Comparison of ENCODE assay signal across 9 cellular contexts in genomic region chr9:93612796-93613154, GRCh38. TPM values are rescaled to one million over a fixed set of nuclear protein-coding genes. Genes with fewer than 3 reads are reported as not detected.
A peak's percentile ranks its signal among the peaks of the same experiment; 100 is the strongest.
DNase-seq lines count a peak whose midpoint lies in the region; ATAC-seq and TF ChIP-seq lines count a peak whose summit lies in the region.
"Had no signal": no experiment of that assay in that cellular context is flagged by ENCODE, and none has a peak within 500 bp of the region (broad histone marks: within the 10 kb centered on the region; RNA-seq: fewer than 3 reads in every experiment).

No MANE protein-coding gene starts in this region.

- peak overlapping the region; percentile 47 for H3K27ac Mint-ChIP-seq in activated CD4-positive, alpha-beta T cell treated with anti-CD3 and anti-CD28 coated beads for 36 hours
- H3K27ac Mint-ChIP-seq in activated CD4-positive, alpha-beta T cell treated with anti-CD3 and anti-CD28 coated beads, Interleukin-2, amount 10 ng/mL, durations not matched to agents 7 days and 5 days, result no peak overlapping the region
- no peak overlapping the region for H3K27ac Mint-ChIP-seq in natural killer cell treated with Interleukin-12 subunit alpha and Interleukin-12 subunit beta and Interleukin-15 and Interleukin-18, amount 100 ng/mL, for 72 hours

- H3K9me3 ChIP-seq in GM23248 (ENCODE audit: low read depth) (no peaks in the 10 kb centered on the region), esophagus squamous epithelium (peaks cover 0 to 11% (median 8%) of the 10 kb centered on the region in 3 donors)

- peaks cover 96% of the 10 kb centered on the region for H3K79me2 ChIP-seq in GM23248 (ENCODE audit: insufficient read depth)

- H2AFZ ChIP-seq in GM23248, result no peak overlapping the region

- H3K4me1 Mint-ChIP-seq in activated CD4-positive, alpha-beta T cell treated with anti-CD3 and anti-CD28 coated beads for 36 hours, result peaks cover 20% of the 10 kb centered on the region
- peaks cover 16% of the 10 kb centered on the region for H3K4me1 Mint-ChIP-seq in activated CD4-positive, alpha-beta T cell treated with anti-CD3 and anti-CD28 coated beads, Interleukin-2, amount 10 ng/mL, durations not matched to agents 7 days and 5 days
- H3K4me1 Mint-ChIP-seq in natural killer cell treated with Interleukin-12 subunit alpha and Interleukin-12 subunit beta and Interleukin-15 and Interleukin-18, amount 100 ng/mL, for 72 hours (ENCODE audit: low read depth in 2 of 2), result peaks cover 13% of the 10 kb centered on the region in 2 donors

- H3K36me3 Mint-ChIP-seq in activated CD4-positive, alpha-beta T cell treated with anti-CD3 and anti-CD28 coated beads for 36 hours (ENCODE audit: low read depth), result peaks cover 14% of the 10 kb centered on the region
- H3K36me3 Mint-ChIP-seq in activated CD4-positive, alpha-beta T cell treated with anti-CD3 and anti-CD28 coated beads, Interleukin-2, amount 10 ng/mL, durations not matched to agents 7 days and 5 days (ENCODE audit: low read depth), result peaks cover 15% of the 10 kb centered on the region
- H3K36me3 Mint-ChIP-seq in natural killer cell treated with Interleukin-12 subunit alpha and Interleukin-12 subunit beta and Interleukin-15 and Interleukin-18, amount 100 ng/mL, for 72 hours, result peaks cover 18% of the 10 kb centered on the region

- intact Hi-C loops in activated CD4-positive, alpha-beta T cell treated with anti-CD3 and anti-CD28 coated beads for 36 hours (cut with DNase I, micrococcal nuclease), result no loop called here
- intact Hi-C loops in esophagus squamous epithelium (cut with DNase I), result no loop called here

- 0 out of 2 replicates have a peak, but pooled peaks cover 4% of the 10 kb centered on the region for H4K20me1 ChIP-seq in GM23248 (ENCODE audit: insufficient read depth)

- no peak overlapping the region for H3K27ac ChIP-seq in GM23248
- no peak overlapping the region for H3K27ac ChIP-seq in esophagus squamous epithelium

- H3K4me2 ChIP-seq in GM23248 (ENCODE audit: unreplicated experiment), result no peak overlapping the region

- H3K4me3 ChIP-seq in GM23248 (no peak overlapping the region), esophagus squamous epithelium (no peak overlapping the region)

- H3K9me3 Mint-ChIP-seq in activated CD4-positive, alpha-beta T cell treated with anti-CD3 and anti-CD28 coated beads for 36 hours (ENCODE audit: low read depth), result peaks cover 18% of the 10 kb centered on the region
- peaks cover 20% of the 10 kb centered on the region for H3K9me3 Mint-ChIP-seq in activated CD4-positive, alpha-beta T cell treated with anti-CD3 and anti-CD28 coated beads, Interleukin-2, amount 10 ng/mL, durations not matched to agents 7 days and 5 days
- H3K9me3 Mint-ChIP-seq in natural killer cell treated with Interleukin-12 subunit alpha and Interleukin-12 subunit beta and Interleukin-15 and Interleukin-18, amount 100 ng/mL, for 72 hours, result peaks cover 4% of the 10 kb centered on the region

- no peak for TF ChIP-seq POLR2A in esophagus squamous epithelium (IDR thresholded peaks at IDR 0.05)

- POLR2A ChIA-PET in activated CD4-positive, alpha-beta T cell treated with anti-CD3 and anti-CD28 coated beads for 36 hours (lab: Charles Lee), result no interaction called here
- POLR2A ChIA-PET in activated CD4-positive, alpha-beta T cell treated with anti-CD3 and anti-CD28 coated beads, Interleukin-2, amount 10 ng/mL, durations not matched to agents 7 days and 5 days (lab: Charles Lee), result no interaction called here

- H3K36me3 ChIP-seq in GM23248 (ENCODE audit: low read depth), result 0 out of 2 replicates have a peak, but pooled peaks cover 4% of the 10 kb centered on the region
- H3K36me3 ChIP-seq in esophagus squamous epithelium, result peaks cover 0 to under 1% (median 0%) of the 10 kb centered on the region in 3 donors

- H3K9ac ChIP-seq in GM23248, result no peak overlapping the region

- in situ Hi-C loops in GM23248 (cut with MboI), result no loop called here

- no peaks in the 10 kb centered on the region for H3K9me2 ChIP-seq in GM23248 (ENCODE audit: insufficient read depth)

- no peaks in the 10 kb centered on the region for H3K27me3 Mint-ChIP-seq in activated CD4-positive, alpha-beta T cell treated with anti-CD3 and anti-CD28 coated beads for 36 hours
- no peaks in the 10 kb centered on the region for H3K27me3 Mint-ChIP-seq in activated CD4-positive, alpha-beta T cell treated with anti-CD3 and anti-CD28 coated beads, Interleukin-2, amount 10 ng/mL, durations not matched to agents 7 days and 5 days
- H3K27me3 Mint-ChIP-seq in natural killer cell treated with Interleukin-12 subunit alpha and Interleukin-12 subunit beta and Interleukin-15 and Interleukin-18, amount 100 ng/mL, for 72 hours, result no peaks in the 10 kb centered on the region

- H3F3A ChIP-seq in GM23248 (ENCODE audit: insufficient read depth), result no peaks in the 10 kb centered on the region

- no peaks in the 10 kb centered on the region for H3K4me1 ChIP-seq in GM23248 (ENCODE audit: insufficient read depth)
- H3K4me1 ChIP-seq in esophagus squamous epithelium, result peaks cover 5 to 41% (median 19%) of the 10 kb centered on the region in 3 donors

- peak; percentile 36 for DNase-seq in activated CD4-positive, alpha-beta T cell treated with anti-CD3 and anti-CD28 coated beads for 36 hours
- DNase-seq in activated CD4-positive, alpha-beta T cell treated with anti-CD3 and anti-CD28 coated beads, Interleukin-2, amount 10 ng/mL, durations not matched to agents 7 days and 5 days, result no peak
- DNase-seq in NCI-H2171 treated with DMSO at 0.1 percent for 48 hours (lab: John Stamatoyannopoulos, UW) (peak; percentile 88), GM23248 (no peak), esophagus squamous epithelium (lab: John Stamatoyannopoulos, UW) (no peak)
- DNase-seq in natural killer cell treated with Interleukin-12 subunit alpha and Interleukin-12 subunit beta and Interleukin-15 and Interleukin-18, amount 100 ng/mL, for 72 hours (ENCODE audit: low spot score), result no peak
- DNase-seq: mesenchymal stem cell had no signal

- WGBS in GM23248 (ENCODE audit: low coverage in 1 of 2, low lambda C conversion rate in 2 of 2, missing lambda C conversion rate in 2 of 2), 2 experiments, result 73 to 78% methylated on average over 5 of the region's 5 CpGs
- 18 to 19% methylated on average over 2 to 5 of the region's 5 CpGs for WGBS in esophagus squamous epithelium, 2 donors

- ATAC-seq in activated CD4-positive, alpha-beta T cell treated with anti-CD3 and anti-CD28 coated beads for 36 hours, result peak; percentile 69
- ATAC-seq in HG02623 (IDR thresholded peaks at IDR 0.05; ENCODE audit: unreplicated experiment), result peak; percentile 72
- peak; percentile 20 to 41 for ATAC-seq in natural killer cell treated with Interleukin-12 subunit alpha and Interleukin-12 subunit beta and Interleukin-15 and Interleukin-18, amount 100 ng/mL, for 72 hours
- no peak for ATAC-seq in HG03521 (IDR thresholded peaks at IDR 0.05; ENCODE audit: unreplicated experiment)

- H3K4me3 Mint-ChIP-seq in activated CD4-positive, alpha-beta T cell treated with anti-CD3 and anti-CD28 coated beads for 36 hours, result no peak overlapping the region
- H3K4me3 Mint-ChIP-seq in activated CD4-positive, alpha-beta T cell treated with anti-CD3 and anti-CD28 coated beads, Interleukin-2, amount 10 ng/mL, durations not matched to agents 7 days and 5 days, result no peak overlapping the region
- H3K4me3 Mint-ChIP-seq in natural killer cell treated with Interleukin-12 subunit alpha and Interleukin-12 subunit beta and Interleukin-15 and Interleukin-18, amount 100 ng/mL, for 72 hours, result no peak overlapping the region

- no peaks in the 10 kb centered on the region for H3K27me3 ChIP-seq in GM23248 (replicated peaks; ENCODE audit: insufficient read depth)
- no peaks in the 10 kb centered on the region for H3K27me3 ChIP-seq in esophagus squamous epithelium

- CTCF ChIA-PET in activated CD4-positive, alpha-beta T cell treated with anti-CD3 and anti-CD28 coated beads for 36 hours (lab: Charles Lee), result no interaction called here
- CTCF ChIA-PET in activated CD4-positive, alpha-beta T cell treated with anti-CD3 and anti-CD28 coated beads, Interleukin-2, amount 10 ng/mL, durations not matched to agents 7 days and 5 days (lab: Charles Lee), result no interaction called here

- no peak for TF ChIP-seq CTCF in esophagus squamous epithelium (IDR thresholded peaks at IDR 0.05)

RNA-seq across cellular contexts. Expression of gene PHF2, which starts 36.4 kb away (rescaled TPM):
- total RNA-seq in activated CD4-positive, alpha-beta T cell treated with anti-CD3 and anti-CD28 coated beads for 36 hours, result 10 to 100 TPM; 16.0 to 16.5 TPM
- total RNA-seq in activated CD4-positive, alpha-beta T cell treated with anti-CD3 and anti-CD28 coated beads, Interleukin-2, amount 10 ng/mL, durations not matched to agents 7 days and 5 days, result 10 to 100 TPM; 29.3 to 29.4 TPM
- 10 to 100 TPM; 14.9 to 19.5 TPM for total RNA-seq in natural killer cell treated with Interleukin-12 subunit alpha and Interleukin-12 subunit beta and Interleukin-15 and Interleukin-18, amount 100 ng/mL, for 72 hours
- total RNA-seq in GM23248 (2014; rRNA removed; shearing (Covaris generic)), result 12.5 and 16.5 TPM in 2 replicates
- polyA plus RNA-seq in GM23248 (2016; fragmentation: Nextera tagmentation; extraction: Ambion mirVana), result 3.5 and 4.6 TPM in 2 replicates
- total RNA-seq in esophagus squamous epithelium, result 10 to 100 TPM; 13.3 to 22.6 (median 17.5) TPM

Comparison
In these comparisons a context has a peak if more than half of its experiments do, and no peak if none do; other contexts are left out.
1. DNase-seq: peak in activated CD4-positive, alpha-beta T cell treated with anti-CD3 and anti-CD28 coated beads for 36 hours (single experiment) and NCI-H2171 treated with DMSO at 0.1 percent for 48 hours (single experiment); none in activated CD4-positive, alpha-beta T cell treated with anti-CD3 and anti-CD28 coated beads, Interleukin-2, amount 10 ng/mL, durations not matched to agents 7 days and 5 days (single experiment), natural killer cell treated with Interleukin-12 subunit alpha and Interleukin-12 subunit beta and Interleukin-15 and Interleukin-18, amount 100 ng/mL, for 72 hours (single experiment), GM23248 (single experiment) and esophagus squamous epithelium (single experiment).